8 cellular contexts compared by ENCODE assay signal in genomic region chr19:10419646-10420443, GRCh38. TPM values are rescaled to one million over a fixed set of nuclear protein-coding genes. Genes with fewer than 3 reads are reported as not detected.
DNase-seq lines count a peak whose midpoint lies in the region; ATAC-seq, FAIRE-seq and TF ChIP-seq lines count a peak whose summit lies in the region.

No MANE protein-coding gene starts in this region.

- TF ChIP-seq POLR2A in GM12878 (IDR thresholded peaks at IDR 0.05; ENCODE audit: low read depth, low read length), result peak; percentile 54

- WGBS in GM12878 (ENCODE audit: insufficient coverage, insufficient replicate concordance, low lambda C conversion rate, missing lambda C conversion rate), result 2% methylated on average over 53 of the region's 61 CpGs
- 1% methylated on average over 55 to 59 of the region's 61 CpGs for WGBS in lung, 2 donors

- SMC1A ChIA-PET in GM12878 (lab: Charles Lee; ENCODE audit: uncharacterized antibody, unreplicated experiment), result interaction anchor here (17.7 kb wide), 1 partner anchor 9 kb away, joined by 364 read pairs; the partner anchor contains the start of gene CDC37

- H3K9ac ChIP-seq in GM12878 (ENCODE audit: control insufficient read depth, insufficient read depth, low read length), result peak overlapping the region; percentile 37; the same call in 1 of the 2 replicates

- H3K4me2 ChIP-seq in GM12878 (ENCODE audit: control insufficient read depth, insufficient read depth), result peak overlapping the region; percentile 87

- peak in 1 of 2 experiments; percentile 24; a peak in 1 of 4 replicates for TF ChIP-seq EP300 in GM12878 (IDR thresholded peaks at IDR 0.05; ENCODE audit: borderline replicate concordance in 1 of 2, control insufficient read depth in 1 of 2, low read depth in 2 of 2, low read length in 2 of 2)

- no peak for TF ChIP-seq RAD21 in GM12878 (IDR thresholded peaks at IDR 0.05; ENCODE audit: insufficient read depth, low read depth, low read length)

- peaks cover 0 to 17% of the 10 kb centered on the region in 2 experiments; a peak in 3 of 4 replicates for H3K27me3 ChIP-seq in GM12878 (replicated peaks in 1 of 2; ENCODE audit: control insufficient read depth in 2 of 2, insufficient read depth in 2 of 2, low read length in 1 of 2)
- no peaks in the 10 kb centered on the region for H3K27me3 ChIP-seq in lung (ENCODE audit: control insufficient read depth, insufficient read depth)

- BruUV-seq in GM12878 (replicated peaks; lab: Mats Ljungman, UMichigan), result no TSS peak

- TF ChIP-seq CTCF in HFF-Myc (IDR thresholded peaks at IDR 0.05; ENCODE audit: low read depth, low read length, missing control alignments) (no peak), GM12878 (IDR thresholded peaks at IDR 0.05 in 2 of 3, conservative IDR thresholded peaks at IDR 0.05 in 1 of 3; ENCODE audit: control insufficient read depth in 2 of 3, extremely low read depth in 1 of 3, insufficient read depth in 1 of 3, low read depth in 3 of 3, low read length in 3 of 3) (no peak), lung (IDR thresholded peaks at IDR 0.05; ENCODE audit: control extremely low read depth, extremely low read depth) (no peak)

- CTCF ChIA-PET in GM12878 (lab: Yijun Ruan, JAX), result interaction anchor here (1.8 to 28.5 kb wide), 3 partner anchors 5 to 149 kb away, joined by 13 to 1053 read pairs (median 1053); partner anchors contain the start of genes CDC37, ICAM1 and PDE4A

- peaks cover 56% of the 10 kb centered on the region for H3K4me1 ChIP-seq in GM12878 (ENCODE audit: control insufficient read depth, insufficient read depth, low read length)
- peaks cover 0 to 17% of the 10 kb centered on the region in 2 donors for H3K4me1 ChIP-seq in lung (ENCODE audit: control insufficient read depth in 2 of 2, insufficient read depth in 2 of 2, low read length in 2 of 2)

- POLR2A ChIA-PET in GM12878 (lab: Charles Lee), result interaction anchor here (0.6 to 7.8 kb wide), 2 partner anchors 14 to 317 kb away, joined by 5 to 122 read pairs; partner anchors contain the start of genes ANGPTL6 and CDC37

- in situ Hi-C loops in GM12878 (cut with MboI), result no loop called here

- H2AFZ ChIP-seq in GM12878 (ENCODE audit: control insufficient read depth, low read depth, low read length), result peak overlapping the region; percentile 39

- ATAC-seq in GM12878 (no peak), lung (ENCODE audit: insufficient read depth, low FRiP score) (no peak)

- H3K79me2 ChIP-seq in GM12878 (ENCODE audit: control insufficient read depth, insufficient read depth, low read length), result no peaks in the 10 kb centered on the region

- H3K36me3 ChIP-seq in GM12878 (ENCODE audit: control insufficient read depth in 2 of 2, insufficient read depth in 2 of 2, low read length in 1 of 2) (no peaks in the 10 kb centered on the region), lung (ENCODE audit: control insufficient read depth in 2 of 2, insufficient read depth in 2 of 2, low read length in 2 of 2) (no peaks in the 10 kb centered on the region)

- intact Hi-C loops in GM12878 (cut with micrococcal nuclease; ENCODE audit: unreplicated experiment), result loop anchor here (10.0 kb wide), 1 partner anchor 235 kb away; the partner anchor contains the start of gene ILF3

- no peaks in the 10 kb centered on the region; the same call in 1 of the 2 replicates for H4K20me1 ChIP-seq in GM12878 (ENCODE audit: control insufficient read depth, insufficient read depth)

- no peak for FAIRE-seq in GM12878 (lab: Jason Lieb, UNC)

- RAD21 ChIA-PET in GM12878 (lab: Charles Lee; ENCODE audit: unreplicated experiment), result interaction anchor here (0.8 to 10.2 kb wide), 4 partner anchors 8 to 16 kb away, joined by 3 to 209 read pairs (median 6); partner anchors contain the start of gene CDC37

- DNase-seq in COLO829 (ENCODE audit: low spot score) (peak; percentile 59), HFF-Myc (ENCODE audit: extremely low read depth, low read depth) (peak; percentile 88), RPMI8226 (peak; percentile 95), GM12878 (ENCODE audit: low read depth, low spot score) (no peak), lung (ENCODE audit: low spot score) (no peak), mucosa of gallbladder (ENCODE audit: low spot score) (no peak), amniotic stem cell (lab: John Stamatoyannopoulos, UW) (no peak), AML-193 (lab: John Stamatoyannopoulos, UW) (no peak)

- no peaks in the 10 kb centered on the region for H3K9me3 ChIP-seq in GM12878 (replicated peaks; ENCODE audit: control insufficient read depth, insufficient read depth, low read length)
- peaks cover 0 to 3% of the 10 kb centered on the region in 2 donors for H3K9me3 ChIP-seq in lung (ENCODE audit: control insufficient read depth in 2 of 2, insufficient read depth in 1 of 2, low read length in 1 of 2)

- H3K27ac ChIP-seq in GM12878 (ENCODE audit: control insufficient read depth, insufficient read depth), result no peak overlapping the region
- no peak overlapping the region for H3K27ac ChIP-seq in lung (ENCODE audit: low read depth in 1 of 2, low read length in 1 of 2)

- H3K4me3 ChIP-seq in HFF-Myc (replicated peaks; ENCODE audit: low read depth, low read length) (peak overlapping the region; percentile 97), GM12878 (peak overlapping the region; percentile 40; the same call in 1 of the 2 replicates), lung (peak overlapping the region; percentile 1)

TF ChIP-seq in GM12878, 131 proteins besides CTCF, POLR2A, EP300 and RAD21 (continues in another document):
- peak; percentile 92 for TF ChIP-seq MAX (IDR thresholded peaks at IDR 0.05; ENCODE audit: low read depth, low read length)
- TF ChIP-seq MYB (IDR thresholded peaks at IDR 0.05; ENCODE audit: borderline replicate concordance, low read depth, low read length), result no peak
- no peak for TF ChIP-seq TCF12 (IDR thresholded peaks at IDR 0.05; ENCODE audit: low read depth, low read length)

RNA-seq across cellular contexts. Expression of gene PDE4A, which starts 0.5 kb away (rescaled TPM):
- total RNA-seq in GM12878 (2013; cell fraction: nucleolus; rRNA removed), result 7.4 and 7.7 TPM in 2 replicates
- total RNA-seq in GM12878 (2014; rRNA removed) (1.6 and 1.9 TPM in 2 replicates), GM12878 (2014; rRNA removed; fragmentation: Illumina TruSeq; extraction: Trizol) (1.7 and 1.9 TPM in 2 replicates), GM12878 (2021) (11.1 and 13.3 TPM in 2 replicates), lung (10 to 100 TPM; 11.9 to 23.6 TPM), mucosa of gallbladder (15.6 TPM)
- 6.4 TPM for polyA plus RNA-seq in GM12878 (2011; ENCODE audit: low read depth)
- polyA plus RNA-seq in GM12878 (2011; rRNA removed) (2.7 and 4.8 TPM in 2 replicates), GM12878 (2014; fragmentation: Illumina TruSeq; extraction: Trizol) (3.5 and 5.0 TPM in 2 replicates), GM12878 (2014; fragmentation: Nextera tagmentation; extraction: Ambion mirVana) (under 1 TPM; 0.24 to 0.46 TPM), GM12878 (2014; rRNA removed) (7.1 and 7.9 TPM in 2 replicates), GM12878 (2016; fragmentation: Nextera tagmentation; extraction: Ambion mirVana) (1 to 10 TPM; 7.4 to 8.1 TPM), lung (10 to 100 TPM; 10.3 to 13.7 TPM)
- 8.4 and 9.3 TPM in 2 replicates for polyA plus RNA-seq in GM12878 (2011; cell fraction: cytosol; rRNA removed)
- 11.0 and 16.0 TPM in 2 replicates for polyA plus RNA-seq in GM12878 (2011; cell fraction: nucleus; rRNA removed)
- polyA plus RNA-seq in GM12878 (2012), result 14.3 and 15.7 TPM in 2 replicates
- polyA minus RNA-seq in GM12878 (2011; rRNA and poly(A)+ RNA removed), result 7.7 and 10.3 TPM in 2 replicates
- polyA minus RNA-seq in GM12878 (2011; cell fraction: cytosol; rRNA and poly(A)+ RNA removed), result 7.8 and 9.2 TPM in 2 replicates
- 3.5 TPM in 2 replicates for polyA minus RNA-seq in GM12878 (2011; cell fraction: nucleus; rRNA and poly(A)+ RNA removed)

RNA-seq across cellular contexts. Expression of gene CDC37, which starts 16.5 kb away (rescaled TPM):
- total RNA-seq in GM12878 (2013; cell fraction: nucleolus; rRNA removed), result 43.2 and 59.3 TPM in 2 replicates
- total RNA-seq in GM12878 (2014; rRNA removed), result 179 and 197 TPM in 2 replicates
- 110 and 117 TPM in 2 replicates for total RNA-seq in GM12878 (2014; rRNA removed; fragmentation: Illumina TruSeq; extraction: Trizol)
- 144 and 155 TPM in 2 replicates for total RNA-seq in GM12878 (2021)
- polyA plus RNA-seq in GM12878 (2011; ENCODE audit: low read depth), result 84.0 TPM
- polyA plus RNA-seq in GM12878 (2011; rRNA removed), result 140 and 200 TPM in 2 replicates
- polyA plus RNA-seq in GM12878 (2011; cell fraction: cytosol; rRNA removed), result 211 and 322 TPM in 2 replicates
- polyA plus RNA-seq in GM12878 (2011; cell fraction: nucleus; rRNA removed), result 421 and 498 TPM in 2 replicates
- polyA plus RNA-seq in GM12878 (2012), result 146 and 163 TPM in 2 replicates
- 50.7 and 105 TPM in 2 replicates for polyA plus RNA-seq in GM12878 (2014; fragmentation: Illumina TruSeq; extraction: Trizol)
- polyA plus RNA-seq in GM12878 (2014; fragmentation: Nextera tagmentation; extraction: Ambion mirVana), result 1 to 10 TPM; 4.7 to 8.8 TPM
- 265 and 297 TPM in 2 replicates for polyA plus RNA-seq in GM12878 (2014; rRNA removed)
- polyA plus RNA-seq in GM12878 (2016; fragmentation: Nextera tagmentation; extraction: Ambion mirVana), result 100 to 1,000 TPM; 255 to 262 TPM
- 76.0 and 82.1 TPM in 2 replicates for polyA minus RNA-seq in GM12878 (2011; rRNA and poly(A)+ RNA removed)
- 42.4 and 45.5 TPM in 2 replicates for polyA minus RNA-seq in GM12878 (2011; cell fraction: cytosol; rRNA and poly(A)+ RNA removed)
- polyA minus RNA-seq in GM12878 (2011; cell fraction: nucleus; rRNA and poly(A)+ RNA removed), result 22.4 and 40.0 TPM in 2 replicates
- total RNA-seq in lung, result 100 to 1,000 TPM; 110 to 156 TPM
- 100 to 1,000 TPM; 223 to 294 TPM for polyA plus RNA-seq in lung
- 138 TPM for total RNA-seq in mucosa of gallbladder

RNA-seq across cellular contexts. Expression of gene TYK2, which starts 39.5 kb away (rescaled TPM):
- total RNA-seq in GM12878 (2013; cell fraction: nucleolus; rRNA removed), result 483 and 545 TPM in 2 replicates
- total RNA-seq in GM12878 (2014; rRNA removed) (235 and 304 TPM in 2 replicates), GM12878 (2014; rRNA removed; fragmentation: Illumina TruSeq; extraction: Trizol) (145 and 164 TPM in 2 replicates), GM12878 (2021) (267 and 297 TPM in 2 replicates), lung (100 to 1,000 TPM; 102 to 175 TPM), mucosa of gallbladder (142 TPM)
- polyA plus RNA-seq in GM12878 (2011; ENCODE audit: low read depth), result 148 TPM
- polyA plus RNA-seq in GM12878 (2011; rRNA removed) (62.0 and 127 TPM in 2 replicates), GM12878 (2014; fragmentation: Illumina TruSeq; extraction: Trizol) (80.2 and 185 TPM in 2 replicates), GM12878 (2014; fragmentation: Nextera tagmentation; extraction: Ambion mirVana) (10 to 100 TPM; 36.4 to 66.9 TPM), GM12878 (2014; rRNA removed) (364 and 387 TPM in 2 replicates), GM12878 (2016; fragmentation: Nextera tagmentation; extraction: Ambion mirVana) (100 to 1,000 TPM; 172 to 186 TPM), lung (100 to 1,000 TPM; 137 to 162 TPM)
- polyA plus RNA-seq in GM12878 (2011; cell fraction: cytosol; rRNA removed), result 171 and 227 TPM in 2 replicates
- polyA plus RNA-seq in GM12878 (2011; cell fraction: nucleus; rRNA removed), result 997 and 1,420 TPM in 2 replicates
- polyA plus RNA-seq in GM12878 (2012), result 217 and 288 TPM in 2 replicates
- polyA minus RNA-seq in GM12878 (2011; rRNA and poly(A)+ RNA removed), result 58.7 and 148 TPM in 2 replicates
- polyA minus RNA-seq in GM12878 (2011; cell fraction: cytosol; rRNA and poly(A)+ RNA removed), result 70.7 and 98.7 TPM in 2 replicates
- polyA minus RNA-seq in GM12878 (2011; cell fraction: nucleus; rRNA and poly(A)+ RNA removed), result 78.8 and 145 TPM in 2 replicates

Comparison
In these comparisons a context has a peak if more than half of its experiments do, and no peak if none do; other contexts are left out.
1. DNase-seq: peak in COLO829 (single experiment), HFF-Myc (single experiment) and RPMI8226 (single experiment); none in GM12878 (single experiment), lung (single experiment), mucosa of gallbladder (single experiment), amniotic stem cell (single experiment) and AML-193 (0 of 2).
2. H3K4me3 ChIP-seq: peak in every context shown above with its lines; median percentile 97 in HFF-Myc; 40 in GM12878; 1 in lung.